ENCODE assay signal across 1 cellular context in the genomic region with DNA sequence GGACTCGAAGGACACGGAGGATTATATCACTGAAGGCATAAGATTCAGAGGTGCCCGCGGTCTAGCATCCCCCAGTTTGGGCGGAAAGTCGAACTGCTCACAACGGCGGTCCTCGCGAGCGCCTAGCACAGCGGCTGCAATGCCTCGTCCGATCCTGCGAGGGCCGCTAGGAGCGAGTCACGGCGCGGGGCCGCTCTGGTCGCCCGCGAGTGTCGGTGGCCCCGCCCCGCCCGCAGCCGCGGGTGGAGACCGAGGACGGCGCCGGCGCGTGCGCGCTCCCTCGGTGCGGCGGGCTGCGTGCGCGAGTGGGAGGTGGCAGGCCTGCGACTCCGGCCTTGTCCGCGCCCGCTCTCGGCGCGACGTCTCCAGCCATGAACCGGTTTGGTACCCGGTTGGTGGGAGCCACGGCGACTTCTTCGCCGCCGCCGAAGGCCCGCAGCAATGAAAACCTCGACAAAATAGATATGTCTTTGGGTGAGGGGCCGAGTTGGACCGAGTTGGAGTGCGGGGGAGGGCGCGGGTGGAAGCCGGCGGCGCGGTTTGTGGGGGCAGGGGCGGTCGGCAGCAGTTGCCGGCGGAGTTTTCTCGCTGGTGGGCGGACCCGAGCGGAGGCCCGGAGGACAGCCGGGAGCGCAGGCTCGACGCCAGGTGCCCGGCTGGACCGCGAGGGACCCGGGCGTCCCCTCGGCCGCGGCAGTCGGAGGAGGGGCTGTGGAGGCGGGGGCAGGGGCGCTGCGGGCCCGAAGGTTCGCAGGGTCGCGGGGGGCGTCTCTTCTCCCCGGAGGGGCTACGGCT.
A peak's percentile ranks its signal among the peaks of the same experiment; 100 is the strongest.
TF ChIP-seq lines count a peak whose summit lies in the region.

A gene with protein sequence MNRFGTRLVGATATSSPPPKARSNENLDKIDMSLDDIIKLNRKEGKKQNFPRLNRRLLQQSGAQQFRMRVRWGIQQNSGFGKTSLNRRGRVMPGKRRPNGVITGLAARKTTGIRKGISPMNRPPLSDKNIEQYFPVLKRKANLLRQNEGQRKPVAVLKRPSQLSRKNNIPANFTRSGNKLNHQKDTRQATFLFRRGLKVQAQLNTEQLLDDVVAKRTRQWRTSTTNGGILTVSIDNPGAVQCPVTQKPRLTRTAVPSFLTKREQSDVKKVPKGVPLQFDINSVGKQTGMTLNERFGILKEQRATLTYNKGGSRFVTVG (plus strand): TSS at position 283 of the 795 bp plus-strand sequence. CDS start 89 bp downstream, at position 372.

TF ChIP-seq in K562, 482 proteins besides CTCF, POLR2A, EP300 and RAD21 (continued from another document and continues in another):
- TF ChIP-seq, protein P1, sequence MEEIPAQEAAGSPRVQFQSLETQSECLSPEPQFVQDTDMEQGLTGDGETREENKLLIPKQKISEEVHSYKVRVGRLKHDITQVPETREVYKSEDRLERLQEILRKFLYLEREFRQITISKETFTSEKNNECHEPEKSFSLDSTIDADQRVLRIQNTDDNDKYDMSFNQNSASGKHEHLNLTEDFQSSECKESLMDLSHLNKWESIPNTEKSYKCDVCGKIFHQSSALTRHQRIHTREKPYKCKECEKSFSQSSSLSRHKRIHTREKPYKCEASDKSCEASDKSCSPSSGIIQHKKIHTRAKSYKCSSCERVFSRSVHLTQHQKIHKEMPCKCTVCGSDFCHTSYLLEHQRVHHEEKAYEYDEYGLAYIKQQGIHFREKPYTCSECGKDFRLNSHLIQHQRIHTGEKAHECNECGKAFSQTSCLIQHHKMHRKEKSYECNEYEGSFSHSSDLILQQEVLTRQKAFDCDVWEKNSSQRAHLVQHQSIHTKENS (CRISPR knock-in tag; IDR thresholded peaks at IDR 0.05) = no peak
- TF ChIP-seq MYBL2 (IDR thresholded peaks at IDR 0.05; ENCODE audit: low read depth) = no peak
- TF ChIP-seq MYBL2 (CRISPR knock-in tag; IDR thresholded peaks at IDR 0.05; ENCODE audit: borderline replicate concordance) = no peak
- TF ChIP-seq, protein P2, sequence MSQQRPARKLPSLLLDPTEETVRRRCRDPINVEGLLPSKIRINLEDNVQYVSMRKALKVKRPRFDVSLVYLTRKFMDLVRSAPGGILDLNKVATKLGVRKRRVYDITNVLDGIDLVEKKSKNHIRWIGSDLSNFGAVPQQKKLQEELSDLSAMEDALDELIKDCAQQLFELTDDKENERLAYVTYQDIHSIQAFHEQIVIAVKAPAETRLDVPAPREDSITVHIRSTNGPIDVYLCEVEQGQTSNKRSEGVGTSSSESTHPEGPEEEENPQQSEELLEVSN (IDR thresholded peaks at IDR 0.05; ENCODE audit: borderline replicate concordance in 1 of 2, extremely low read depth in 1 of 2, insufficient read depth in 1 of 2, insufficient read length in 1 of 2, low read depth in 1 of 2, low read length in 1 of 2, poor library complexity in 1 of 2, severe bottlenecking in 1 of 2) = peak; percentile 93 to 94
- no peak for TF ChIP-seq CBX2 (IDR thresholded peaks at IDR 0.05; ENCODE audit: insufficient read depth, low read length, poor library complexity, severe bottlenecking)
- no peak for TF ChIP-seq ZNF143 (CRISPR knock-in tag; IDR thresholded peaks at IDR 0.05)
- TF ChIP-seq GTF2A2 (tag; IDR thresholded peaks at IDR 0.05) = no peak
- no peak for TF ChIP-seq FOXK1 (CRISPR knock-in tag; IDR thresholded peaks at IDR 0.05; ENCODE audit: borderline replicate concordance)
- TF ChIP-seq, protein P3, sequence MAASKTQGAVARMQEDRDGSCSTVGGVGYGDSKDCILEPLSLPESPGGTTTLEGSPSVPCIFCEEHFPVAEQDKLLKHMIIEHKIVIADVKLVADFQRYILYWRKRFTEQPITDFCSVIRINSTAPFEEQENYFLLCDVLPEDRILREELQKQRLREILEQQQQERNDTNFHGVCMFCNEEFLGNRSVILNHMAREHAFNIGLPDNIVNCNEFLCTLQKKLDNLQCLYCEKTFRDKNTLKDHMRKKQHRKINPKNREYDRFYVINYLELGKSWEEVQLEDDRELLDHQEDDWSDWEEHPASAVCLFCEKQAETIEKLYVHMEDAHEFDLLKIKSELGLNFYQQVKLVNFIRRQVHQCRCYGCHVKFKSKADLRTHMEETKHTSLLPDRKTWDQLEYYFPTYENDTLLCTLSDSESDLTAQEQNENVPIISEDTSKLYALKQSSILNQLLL (CRISPR knock-in tag; IDR thresholded peaks at IDR 0.05; ENCODE audit: borderline replicate concordance) = no peak
- TF ChIP-seq ZNF785 (CRISPR knock-in tag; IDR thresholded peaks at IDR 0.05) = no peak
- no peak; a peak in 1 of 4 replicates for TF ChIP-seq TEAD1 (CRISPR knock-in tag; IDR thresholded peaks at IDR 0.05)
- no peak for TF ChIP-seq CC2D1A (IDR thresholded peaks at IDR 0.05)
- no peak for TF ChIP-seq CCNT2 (IDR thresholded peaks at IDR 0.05; ENCODE audit: borderline replicate concordance, extremely low read depth, insufficient read length, low read depth, low read length)
- TF ChIP-seq, protein P4, sequence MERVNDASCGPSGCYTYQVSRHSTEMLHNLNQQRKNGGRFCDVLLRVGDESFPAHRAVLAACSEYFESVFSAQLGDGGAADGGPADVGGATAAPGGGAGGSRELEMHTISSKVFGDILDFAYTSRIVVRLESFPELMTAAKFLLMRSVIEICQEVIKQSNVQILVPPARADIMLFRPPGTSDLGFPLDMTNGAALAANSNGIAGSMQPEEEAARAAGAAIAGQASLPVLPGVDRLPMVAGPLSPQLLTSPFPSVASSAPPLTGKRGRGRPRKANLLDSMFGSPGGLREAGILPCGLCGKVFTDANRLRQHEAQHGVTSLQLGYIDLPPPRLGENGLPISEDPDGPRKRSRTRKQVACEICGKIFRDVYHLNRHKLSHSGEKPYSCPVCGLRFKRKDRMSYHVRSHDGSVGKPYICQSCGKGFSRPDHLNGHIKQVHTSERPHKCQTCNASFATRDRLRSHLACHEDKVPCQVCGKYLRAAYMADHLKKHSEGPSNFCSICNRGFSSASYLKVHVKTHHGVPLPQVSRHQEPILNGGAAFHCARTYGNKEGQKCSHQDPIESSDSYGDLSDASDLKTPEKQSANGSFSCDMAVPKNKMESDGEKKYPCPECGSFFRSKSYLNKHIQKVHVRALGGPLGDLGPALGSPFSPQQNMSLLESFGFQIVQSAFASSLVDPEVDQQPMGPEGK (CRISPR knock-in tag; IDR thresholded peaks at IDR 0.05; ENCODE audit: borderline replicate concordance) = no peak
- TF ChIP-seq ZFP30 (CRISPR knock-in tag; IDR thresholded peaks at IDR 0.05; ENCODE audit: borderline replicate concordance) = no peak
- no peak for TF ChIP-seq HNRNPL (IDR thresholded peaks at IDR 0.05; ENCODE audit: low read depth, low read length)
- no peak for TF ChIP-seq ZNF830 (CRISPR knock-in tag; IDR thresholded peaks at IDR 0.05)
- TF ChIP-seq ZNF668 (CRISPR knock-in tag; IDR thresholded peaks at IDR 0.05) = no peak
- TF ChIP-seq NFIX (CRISPR knock-in tag; IDR thresholded peaks at IDR 0.05; ENCODE audit: low read depth) = no peak
- TF ChIP-seq POLR2G (IDR thresholded peaks at IDR 0.05; ENCODE audit: low read depth, low read length) = peak; percentile 88
- 0 out of 2 replicates have a peak, but pooled peaks have one; percentile 52 for TF ChIP-seq SOX6 (IDR thresholded peaks at IDR 0.05)
- TF ChIP-seq SMAD2 (IDR thresholded peaks at IDR 0.05; ENCODE audit: low read depth, low read length) = no peak
- no peak for TF ChIP-seq TEAD2 (tag; IDR thresholded peaks at IDR 0.05)
- TF ChIP-seq PHB (CRISPR knock-in tag; IDR thresholded peaks at IDR 0.05) = no peak
- no peak for TF ChIP-seq SLC30A9 (CRISPR knock-in tag; IDR thresholded peaks at IDR 0.05)
- peak; percentile 14 for TF ChIP-seq SAP30 (IDR thresholded peaks at IDR 0.05; ENCODE audit: borderline replicate concordance, insufficient read depth, low read depth, low read length, poor library complexity, severe bottlenecking)
- TF ChIP-seq FUS (optimal IDR thresholded peaks at IDR 0.05; ENCODE audit: low read depth, low read length) = no peak
- no peak for TF ChIP-seq ZNF3 (CRISPR knock-in tag; IDR thresholded peaks at IDR 0.05)
- TF ChIP-seq, protein P5, sequence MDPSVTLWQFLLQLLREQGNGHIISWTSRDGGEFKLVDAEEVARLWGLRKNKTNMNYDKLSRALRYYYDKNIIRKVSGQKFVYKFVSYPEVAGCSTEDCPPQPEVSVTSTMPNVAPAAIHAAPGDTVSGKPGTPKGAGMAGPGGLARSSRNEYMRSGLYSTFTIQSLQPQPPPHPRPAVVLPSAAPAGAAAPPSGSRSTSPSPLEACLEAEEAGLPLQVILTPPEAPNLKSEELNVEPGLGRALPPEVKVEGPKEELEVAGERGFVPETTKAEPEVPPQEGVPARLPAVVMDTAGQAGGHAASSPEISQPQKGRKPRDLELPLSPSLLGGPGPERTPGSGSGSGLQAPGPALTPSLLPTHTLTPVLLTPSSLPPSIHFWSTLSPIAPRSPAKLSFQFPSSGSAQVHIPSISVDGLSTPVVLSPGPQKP (CRISPR knock-in tag; IDR thresholded peaks at IDR 0.05) = no peak
- TF ChIP-seq, protein P6, sequence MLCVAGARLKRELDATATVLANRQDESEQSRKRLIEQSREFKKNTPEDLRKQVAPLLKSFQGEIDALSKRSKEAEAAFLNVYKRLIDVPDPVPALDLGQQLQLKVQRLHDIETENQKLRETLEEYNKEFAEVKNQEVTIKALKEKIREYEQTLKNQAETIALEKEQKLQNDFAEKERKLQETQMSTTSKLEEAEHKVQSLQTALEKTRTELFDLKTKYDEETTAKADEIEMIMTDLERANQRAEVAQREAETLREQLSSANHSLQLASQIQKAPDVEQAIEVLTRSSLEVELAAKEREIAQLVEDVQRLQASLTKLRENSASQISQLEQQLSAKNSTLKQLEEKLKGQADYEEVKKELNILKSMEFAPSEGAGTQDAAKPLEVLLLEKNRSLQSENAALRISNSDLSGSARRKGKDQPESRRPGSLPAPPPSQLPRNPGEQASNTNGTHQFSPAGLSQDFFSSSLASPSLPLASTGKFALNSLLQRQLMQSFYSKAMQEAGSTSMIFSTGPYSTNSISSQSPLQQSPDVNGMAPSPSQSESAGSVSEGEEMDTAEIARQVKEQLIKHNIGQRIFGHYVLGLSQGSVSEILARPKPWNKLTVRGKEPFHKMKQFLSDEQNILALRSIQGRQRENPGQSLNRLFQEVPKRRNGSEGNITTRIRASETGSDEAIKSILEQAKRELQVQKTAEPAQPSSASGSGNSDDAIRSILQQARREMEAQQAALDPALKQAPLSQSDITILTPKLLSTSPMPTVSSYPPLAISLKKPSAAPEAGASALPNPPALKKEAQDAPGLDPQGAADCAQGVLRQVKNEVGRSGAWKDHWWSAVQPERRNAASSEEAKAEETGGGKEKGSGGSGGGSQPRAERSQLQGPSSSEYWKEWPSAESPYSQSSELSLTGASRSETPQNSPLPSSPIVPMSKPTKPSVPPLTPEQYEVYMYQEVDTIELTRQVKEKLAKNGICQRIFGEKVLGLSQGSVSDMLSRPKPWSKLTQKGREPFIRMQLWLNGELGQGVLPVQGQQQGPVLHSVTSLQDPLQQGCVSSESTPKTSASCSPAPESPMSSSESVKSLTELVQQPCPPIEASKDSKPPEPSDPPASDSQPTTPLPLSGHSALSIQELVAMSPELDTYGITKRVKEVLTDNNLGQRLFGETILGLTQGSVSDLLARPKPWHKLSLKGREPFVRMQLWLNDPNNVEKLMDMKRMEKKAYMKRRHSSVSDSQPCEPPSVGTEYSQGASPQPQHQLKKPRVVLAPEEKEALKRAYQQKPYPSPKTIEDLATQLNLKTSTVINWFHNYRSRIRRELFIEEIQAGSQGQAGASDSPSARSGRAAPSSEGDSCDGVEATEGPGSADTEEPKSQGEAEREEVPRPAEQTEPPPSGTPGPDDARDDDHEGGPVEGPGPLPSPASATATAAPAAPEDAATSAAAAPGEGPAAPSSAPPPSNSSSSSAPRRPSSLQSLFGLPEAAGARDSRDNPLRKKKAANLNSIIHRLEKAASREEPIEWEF (CRISPR knock-in tag; IDR thresholded peaks at IDR 0.05) = no peak
- peak; percentile 6; the same call in 1 of the 2 replicates for TF ChIP-seq TEAD4 (IDR thresholded peaks at IDR 0.05; ENCODE audit: low read length)
- no peak for TF ChIP-seq TEAD4 (CRISPR knock-in tag; IDR thresholded peaks at IDR 0.05; ENCODE audit: borderline replicate concordance)
- TF ChIP-seq BCOR (IDR thresholded peaks at IDR 0.05) = 0 out of 2 replicates have a peak, but pooled peaks have one; percentile 4
- TF ChIP-seq ZNF584 (CRISPR knock-in tag; IDR thresholded peaks at IDR 0.05; ENCODE audit: low read depth) = no peak
- TF ChIP-seq, protein P7, sequence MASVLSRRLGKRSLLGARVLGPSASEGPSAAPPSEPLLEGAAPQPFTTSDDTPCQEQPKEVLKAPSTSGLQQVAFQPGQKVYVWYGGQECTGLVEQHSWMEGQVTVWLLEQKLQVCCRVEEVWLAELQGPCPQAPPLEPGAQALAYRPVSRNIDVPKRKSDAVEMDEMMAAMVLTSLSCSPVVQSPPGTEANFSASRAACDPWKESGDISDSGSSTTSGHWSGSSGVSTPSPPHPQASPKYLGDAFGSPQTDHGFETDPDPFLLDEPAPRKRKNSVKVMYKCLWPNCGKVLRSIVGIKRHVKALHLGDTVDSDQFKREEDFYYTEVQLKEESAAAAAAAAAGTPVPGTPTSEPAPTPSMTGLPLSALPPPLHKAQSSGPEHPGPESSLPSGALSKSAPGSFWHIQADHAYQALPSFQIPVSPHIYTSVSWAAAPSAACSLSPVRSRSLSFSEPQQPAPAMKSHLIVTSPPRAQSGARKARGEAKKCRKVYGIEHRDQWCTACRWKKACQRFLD (CRISPR knock-in tag; IDR thresholded peaks at IDR 0.05) = 0 out of 2 replicates have a peak, but pooled peaks have one; percentile 28
- TF ChIP-seq KAT2B (IDR thresholded peaks at IDR 0.05; ENCODE audit: low read depth, low read length) = peak; percentile 72
- TF ChIP-seq ILF3 (IDR thresholded peaks at IDR 0.05; ENCODE audit: borderline replicate concordance) = no peak
- TF ChIP-seq, protein P8, sequence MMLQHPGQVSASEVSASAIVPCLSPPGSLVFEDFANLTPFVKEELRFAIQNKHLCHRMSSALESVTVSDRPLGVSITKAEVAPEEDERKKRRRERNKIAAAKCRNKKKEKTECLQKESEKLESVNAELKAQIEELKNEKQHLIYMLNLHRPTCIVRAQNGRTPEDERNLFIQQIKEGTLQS (IDR thresholded peaks at IDR 0.05) = no peak
- TF ChIP-seq, protein P8 (CRISPR knock-in tag; conservative IDR thresholded peaks at IDR 0.05) = no peak; the same call in 1 of the 2 replicates
- TF ChIP-seq NFIC (IDR thresholded peaks at IDR 0.05) = peak; percentile 23; the same call in 1 of the 2 replicates
- no peak for TF ChIP-seq ZNF707 (CRISPR knock-in tag; conservative IDR thresholded peaks at IDR 0.05)
- TF ChIP-seq XRCC4 (IDR thresholded peaks at IDR 0.05; ENCODE audit: extremely low read depth, insufficient read depth, insufficient read length) = no peak
- peak; percentile 79 for TF ChIP-seq CREM (IDR thresholded peaks at IDR 0.05; ENCODE audit: low read depth)
- TF ChIP-seq, protein P9, sequence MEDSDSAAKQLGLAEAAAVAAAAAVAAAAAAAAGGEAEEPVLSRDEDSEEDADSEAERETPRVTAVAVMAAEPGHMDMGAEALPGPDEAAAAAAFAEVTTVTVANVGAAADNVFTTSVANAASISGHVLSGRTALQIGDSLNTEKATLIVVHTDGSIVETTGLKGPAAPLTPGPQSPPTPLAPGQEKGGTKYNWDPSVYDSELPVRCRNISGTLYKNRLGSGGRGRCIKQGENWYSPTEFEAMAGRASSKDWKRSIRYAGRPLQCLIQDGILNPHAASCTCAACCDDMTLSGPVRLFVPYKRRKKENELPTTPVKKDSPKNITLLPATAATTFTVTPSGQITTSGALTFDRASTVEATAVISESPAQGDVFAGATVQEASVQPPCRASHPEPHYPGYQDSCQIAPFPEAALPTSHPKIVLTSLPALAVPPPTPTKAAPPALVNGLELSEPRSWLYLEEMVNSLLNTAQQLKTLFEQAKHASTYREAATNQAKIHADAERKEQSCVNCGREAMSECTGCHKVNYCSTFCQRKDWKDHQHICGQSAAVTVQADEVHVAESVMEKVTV (CRISPR knock-in tag; IDR thresholded peaks at IDR 0.05) = no peak
